Comparison of ENCODE assay signal across 30 cellular contexts in genomic region chr2:68605939-68606338, GRCh38. TPM values are rescaled to one million over a fixed set of nuclear protein-coding genes. Genes with fewer than 3 reads are reported as not detected.
"Had no signal": no experiment of that assay in that cellular context is flagged by ENCODE, and none has a peak within 500 bp of the region (broad histone marks: within the 10 kb centered on the region; RNA-seq: fewer than 3 reads in every experiment).

No MANE protein-coding gene starts in this region.

- H3K27ac Mint-ChIP-seq: activated B cell treated with CpG ODN at 0.5 μM for 24 hours; activated CD4-positive, alpha-beta memory T cell treated with anti-CD3 and anti-CD28 coated beads, Interleukin-2, amount 10 ng/mL, durations not matched to agents 7 days and 5 days; activated CD8-positive, alpha-beta memory T cell treated with anti-CD3 and anti-CD28 coated beads, Interleukin-2, amount 10 ng/mL, durations not matched to agents 7 days and 5 days; activated naive CD8-positive, alpha-beta T cell treated with anti-CD3 and anti-CD28 coated beads for 36 hours had no signal

- H3K4me3 Mint-ChIP-seq: activated B cell treated with CpG ODN at 0.5 μM for 24 hours; activated CD4-positive, alpha-beta memory T cell treated with anti-CD3 and anti-CD28 coated beads, Interleukin-2, amount 10 ng/mL, durations not matched to agents 7 days and 5 days; activated CD8-positive, alpha-beta memory T cell treated with anti-CD3 and anti-CD28 coated beads, Interleukin-2, amount 10 ng/mL, durations not matched to agents 7 days and 5 days; activated naive CD8-positive, alpha-beta T cell treated with anti-CD3 and anti-CD28 coated beads for 36 hours had no signal

- H3K27me3 Mint-ChIP-seq: activated B cell treated with CpG ODN at 0.5 μM for 24 hours; activated CD8-positive, alpha-beta memory T cell treated with anti-CD3 and anti-CD28 coated beads, Interleukin-2, amount 10 ng/mL, durations not matched to agents 7 days and 5 days; activated naive CD8-positive, alpha-beta T cell treated with anti-CD3 and anti-CD28 coated beads for 36 hours had no signal

- H3K4me1 Mint-ChIP-seq: activated B cell treated with CpG ODN at 0.5 μM for 24 hours; activated CD4-positive, alpha-beta memory T cell treated with anti-CD3 and anti-CD28 coated beads, Interleukin-2, amount 10 ng/mL, durations not matched to agents 7 days and 5 days; activated naive CD8-positive, alpha-beta T cell treated with anti-CD3 and anti-CD28 coated beads for 36 hours had no signal

- DNase-seq: activated B cell treated with CpG ODN at 0.5 μM for 24 hours; activated CD4-positive, alpha-beta memory T cell treated with anti-CD3 and anti-CD28 coated beads, Interleukin-2, amount 10 ng/mL, durations not matched to agents 7 days and 5 days; activated CD4-positive, alpha-beta T cell treated with anti-CD3 and anti-CD28 coated beads for 4 hours; activated CD4-positive, alpha-beta T cell treated with anti-CD3 and anti-CD28 coated beads, Interleukin-2, amount 50 U/mL, for 1 hour; activated CD4-positive, CD25-positive, alpha-beta regulatory T cell treated with anti-CD3 and anti-CD28 coated beads, Interleukin-2, amount 50 U/mL, for 72 hours; activated CD8-positive, alpha-beta memory T cell treated with anti-CD3 and anti-CD28 coated beads for 24 hours; activated CD8-positive, alpha-beta memory T cell treated with anti-CD3 and anti-CD28 coated beads, Interleukin-2, amount 10 ng/mL, durations not matched to agents 7 days and 5 days; activated CD8-positive, alpha-beta memory T cell treated with anti-CD3 and anti-CD28 coated beads, Interleukin-2, amount 50 U/mL, for 48 hours; activated effector memory CD4-positive, alpha-beta T cell treated with anti-CD3 and anti-CD28 coated beads, Interleukin-2, amount 50 U/mL, for 16 hours; activated naive CD4-positive, alpha-beta T cell; activated naive CD4-positive, alpha-beta T cell treated with anti-CD3 and anti-CD28 coated beads, Interleukin-2, amount 50 U/mL, for 16 hours; activated naive CD8-positive, alpha-beta T cell treated with anti-CD3 and anti-CD28 coated beads for 36 hours; activated T-cell treated with anti-CD3 and anti-CD28 coated beads, Interleukin-2, amount 50 U/mL, for 48 hours; amygdala; NCI-H1105; NCI-H1436 treated with DMSO at 0.1 percent for 48 hours; NCI-H1694 treated with DMSO at 0.1 percent for 48 hours; NCI-H2029; NCI-H345; NCI-H524 treated with DMSO at 0.1 percent for 48 hours; NK-92 treated with Interleukin-12 subunit alpha and Interleukin-12 subunit beta, amount 100 ng/mL, for 24 hours; PC-3; SIG-M5; T1000 had no signal

- ATAC-seq: activated CD8-positive, alpha-beta memory T cell treated with anti-CD3 and anti-CD28 coated beads, Interleukin-2, amount 10 ng/mL, durations not matched to agents 7 days and 5 days; PC-3; Right ventricle myocardium inferior; SK-N-SH treated with all-trans-retinoic acid at 6 μM for 48 hours had no signal

RNA-seq across cellular contexts. Expression of gene PROKR1, which starts 37.4 kb away (rescaled TPM):
- total RNA-seq: activated CD4-positive, alpha-beta memory T cell treated with anti-CD3 and anti-CD28 coated beads, Interleukin-2, amount 10 ng/mL, durations not matched to agents 7 days and 5 days; activated CD8-positive, alpha-beta memory T cell treated with anti-CD3 and anti-CD28 coated beads, Interleukin-2, amount 10 ng/mL, durations not matched to agents 7 days and 5 days; ascending aorta; NCI-H460; Right ventricle myocardium inferior; T-helper 1 cell treated with Interleukin-12 subunit alpha and Interleukin-12 subunit beta and Interleukin-4 antibody, amounts not matched to agents 30 ng/mL and 1 ng/mL, for 36 hours; T-helper 2 cell treated with Interferon-gamma antibody and Interleukin-4, amounts not matched to agents 100 ng/mL and 5 ng/mL, for 36 hours had no signal
